1 cellular context compared by ENCODE assay signal in the genomic region with DNA sequence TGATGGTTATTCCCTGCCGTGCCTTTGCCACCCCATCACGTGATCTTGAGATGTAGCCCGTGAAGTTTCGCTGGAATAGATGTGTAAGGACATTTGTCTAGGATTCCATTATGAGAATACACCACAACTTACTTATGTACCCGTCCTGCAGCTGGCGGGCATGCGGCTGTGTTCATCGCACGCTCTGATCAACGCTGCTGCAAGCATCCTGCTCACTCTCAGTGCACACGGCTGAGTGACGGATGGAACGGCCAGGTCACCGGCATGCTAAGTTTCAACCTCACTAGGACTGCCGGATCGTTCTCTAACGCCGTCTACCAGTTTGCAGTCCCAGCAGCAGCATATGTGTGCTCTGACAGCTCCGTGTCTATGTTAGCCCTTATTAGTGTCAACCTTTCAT.
TF ChIP-seq lines count a peak whose summit lies in the region.

No MANE protein-coding gene starts in this region.

TF ChIP-seq in HepG2, 621 proteins besides CTCF, POLR2A, EP300 and RAD21:
- TF ChIP-seq ZNF33A (CRISPR knock-in tag; IDR thresholded peaks at IDR 0.05; ENCODE audit: borderline replicate concordance): no peak
- no peak for TF ChIP-seq PHF8 (CRISPR knock-in tag; IDR thresholded peaks at IDR 0.05)
- TF ChIP-seq, protein P1, sequence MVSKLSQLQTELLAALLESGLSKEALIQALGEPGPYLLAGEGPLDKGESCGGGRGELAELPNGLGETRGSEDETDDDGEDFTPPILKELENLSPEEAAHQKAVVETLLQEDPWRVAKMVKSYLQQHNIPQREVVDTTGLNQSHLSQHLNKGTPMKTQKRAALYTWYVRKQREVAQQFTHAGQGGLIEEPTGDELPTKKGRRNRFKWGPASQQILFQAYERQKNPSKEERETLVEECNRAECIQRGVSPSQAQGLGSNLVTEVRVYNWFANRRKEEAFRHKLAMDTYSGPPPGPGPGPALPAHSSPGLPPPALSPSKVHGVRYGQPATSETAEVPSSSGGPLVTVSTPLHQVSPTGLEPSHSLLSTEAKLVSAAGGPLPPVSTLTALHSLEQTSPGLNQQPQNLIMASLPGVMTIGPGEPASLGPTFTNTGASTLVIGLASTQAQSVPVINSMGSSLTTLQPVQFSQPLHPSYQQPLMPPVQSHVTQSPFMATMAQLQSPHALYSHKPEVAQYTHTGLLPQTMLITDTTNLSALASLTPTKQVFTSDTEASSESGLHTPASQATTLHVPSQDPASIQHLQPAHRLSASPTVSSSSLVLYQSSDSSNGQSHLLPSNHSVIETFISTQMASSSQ (IDR thresholded peaks at IDR 0.05; ENCODE audit: low read depth): no peak
- TF ChIP-seq, protein P1 (CRISPR knock-in tag; IDR thresholded peaks at IDR 0.05; ENCODE audit: borderline replicate concordance): no peak
- TF ChIP-seq EED (CRISPR knock-in tag; IDR thresholded peaks at IDR 0.05): no peak
